In the genomic region with DNA sequence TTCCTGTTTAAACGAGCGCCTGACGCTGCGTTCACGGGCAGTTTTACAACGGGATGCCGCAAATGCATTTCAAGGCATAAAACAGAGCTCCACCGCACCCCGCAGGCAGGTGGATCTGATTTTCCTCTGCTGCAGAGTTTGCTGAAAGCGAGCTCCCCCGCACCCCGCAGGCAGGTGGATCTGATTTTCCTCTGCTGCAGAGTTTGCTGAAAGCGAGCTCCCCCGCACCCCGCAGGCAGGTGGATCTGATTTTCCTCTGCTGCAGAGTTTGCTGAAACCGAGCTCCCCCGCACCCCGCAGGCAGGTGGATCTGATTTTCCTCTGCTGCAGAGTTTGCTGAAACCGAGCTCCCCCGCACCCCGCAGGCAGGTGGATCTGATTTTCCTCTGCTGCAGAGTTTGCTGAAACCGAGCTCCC, we compare ENCODE assay signal across 7 cellular contexts.
DNase-seq lines count a peak whose midpoint lies in the region; ATAC-seq and TF ChIP-seq lines count a peak whose summit lies in the region.
"Not testable (repeated sequence)": the region's sequence is repeated elsewhere in the genome, so short reads cannot be mapped to it uniquely, and the experiment has no call there.

No MANE protein-coding gene starts in this region.

- DNase-seq in CD4-positive, CD25-positive, alpha-beta regulatory T cell: peak in 1 of 3 donors; percentile 20
- DNase-seq in H7 (peak; percentile 52), head of caudate nucleus (peak in 24 of 42 donors; percentile 19 to 75 (median 57))
- DNase-seq in MM.1S, PC-3: not testable (repeated sequence)
- peak in 3 of 9 donors; percentile 25 to 31 (median 30) for DNase-seq in naive thymus-derived CD4-positive, alpha-beta T cell

- not testable (repeated sequence) for H3K36me3 Mint-ChIP-seq in CD4-positive, CD25-positive, alpha-beta regulatory T cell; activated naive CD8-positive, alpha-beta T cell; naive thymus-derived CD4-positive, alpha-beta T cell

- CTCF ChIA-PET in PC-3 (lab: Charles Lee): interaction anchor here (0.6 to 1.2 kb wide), 5 partner anchors 9 to 440 kb away, joined by 3 to 7 read pairs (median 3); no protein-coding TSS in a partner anchor
- CTCF ChIA-PET in naive thymus-derived CD4-positive, alpha-beta T cell (lab: Charles Lee): interaction anchor here (0.6 to 3.8 kb wide), 20 partner anchors 9 to 723 kb away, joined by 3 to 31 read pairs (median 4); no protein-coding TSS in a partner anchor

- H3K27ac ChIP-seq in CD4-positive, CD25-positive, alpha-beta regulatory T cell (ENCODE audit: insufficient read depth, low read length, poor library complexity, severe bottlenecking); MM.1S (ENCODE audit: low read length); PC-3 (ENCODE audit: low read length); naive thymus-derived CD4-positive, alpha-beta T cell (ENCODE audit: low read depth, low read length): not testable (repeated sequence)

- H3K27me3 Mint-ChIP-seq in CD4-positive, CD25-positive, alpha-beta regulatory T cell: peaks cover 56% of the 10 kb centered on the region
- peaks cover 22% of the 10 kb centered on the region for H3K27me3 Mint-ChIP-seq in activated naive CD8-positive, alpha-beta T cell
- peaks cover 22 to 59% (median 25%) of the 10 kb centered on the region in 5 donors for H3K27me3 Mint-ChIP-seq in naive thymus-derived CD4-positive, alpha-beta T cell

- not testable (repeated sequence) for H3F3A ChIP-seq in MM.1S (ENCODE audit: insufficient read depth, low read length); PC-3 (ENCODE audit: low read length, unreplicated experiment)

- not testable (repeated sequence) for BruUV-seq in PC-3 (replicated peaks; lab: Mats Ljungman, UMichigan)

- not testable (repeated sequence) for TF ChIP-seq CTCF in MM.1S (IDR thresholded peaks at IDR 0.05; ENCODE audit: low read length); PC-3 (conservative IDR thresholded peaks at IDR 0.05; ENCODE audit: low read depth, low read length)

- not testable (repeated sequence) for H3K9ac ChIP-seq in MM.1S (ENCODE audit: low read length); PC-3 (ENCODE audit: low read length)

- H4K20me1 ChIP-seq in MM.1S (ENCODE audit: insufficient read depth, low read length); PC-3 (ENCODE audit: low read length): not testable (repeated sequence)

- not testable (repeated sequence) for H2AFZ ChIP-seq in MM.1S (ENCODE audit: low read length); PC-3 (ENCODE audit: low read length)

- H3K79me2 ChIP-seq in MM.1S (ENCODE audit: low read length); PC-3 (ENCODE audit: low read length): not testable (repeated sequence)

- H3K9me2 ChIP-seq in MM.1S (replicated peaks; ENCODE audit: insufficient read depth, low read length); PC-3 (replicated peaks; ENCODE audit: low read length): not testable (repeated sequence)

- H3K4me1 ChIP-seq in CD4-positive, CD25-positive, alpha-beta regulatory T cell (ENCODE audit: control insufficient read depth, insufficient read depth, low read length, poor library complexity, severe bottlenecking): peaks cover 11% of the 10 kb centered on the region
- H3K4me1 ChIP-seq in MM.1S (ENCODE audit: low read length): not testable (repeated sequence)
- peaks cover 14% of the 10 kb centered on the region; the same call in 1 of the 2 replicates for H3K4me1 ChIP-seq in PC-3 (ENCODE audit: insufficient read depth, low read length)
- H3K4me1 ChIP-seq in naive thymus-derived CD4-positive, alpha-beta T cell (ENCODE audit: control insufficient read depth in 2 of 2, insufficient read depth in 2 of 2, low read length in 2 of 2): peaks cover 3 to 12% of the 10 kb centered on the region in 2 donors

- not testable (repeated sequence) for H3K27ac Mint-ChIP-seq in CD4-positive, CD25-positive, alpha-beta regulatory T cell; activated naive CD8-positive, alpha-beta T cell; naive thymus-derived CD4-positive, alpha-beta T cell

- H3K4me2 ChIP-seq in MM.1S (ENCODE audit: low read depth, low read length) (peak overlapping the region; percentile 39; the same call in 1 of the 2 replicates), PC-3 (ENCODE audit: low read length) (peak overlapping the region; percentile 92)

- not testable (repeated sequence) for H3K36me3 ChIP-seq in CD4-positive, CD25-positive, alpha-beta regulatory T cell (ENCODE audit: control insufficient read depth, insufficient read depth, low read length); H7 (replicated peaks; ENCODE audit: control insufficient read depth, insufficient read depth, low read length); MM.1S (replicated peaks; ENCODE audit: insufficient read depth, low read length); PC-3 (ENCODE audit: low read depth, low read length); naive thymus-derived CD4-positive, alpha-beta T cell (ENCODE audit: control insufficient read depth in 2 of 3, insufficient read depth in 3 of 3, low read length in 3 of 3)

- POLR2A ChIA-PET in PC-3 (lab: Charles Lee; ENCODE audit: unreplicated experiment): not testable (repeated sequence)
- POLR2A ChIA-PET in naive thymus-derived CD4-positive, alpha-beta T cell (lab: Charles Lee): interaction anchor here (1.0 to 1.2 kb wide), 2 partner anchors 258 to 266 kb away, joined by 4 read pairs; no protein-coding TSS in a partner anchor

- H3K9me3 Mint-ChIP-seq in CD4-positive, CD25-positive, alpha-beta regulatory T cell; activated naive CD8-positive, alpha-beta T cell (ENCODE audit: low read depth); naive thymus-derived CD4-positive, alpha-beta T cell: not testable (repeated sequence)

- peaks cover 0 to 20% (median 8%) of the 10 kb centered on the region in 4 donors for H3K4me1 Mint-ChIP-seq in CD4-positive, CD25-positive, alpha-beta regulatory T cell
- peaks cover 13% of the 10 kb centered on the region for H3K4me1 Mint-ChIP-seq in activated naive CD8-positive, alpha-beta T cell (ENCODE audit: low read depth)
- H3K4me1 Mint-ChIP-seq in naive thymus-derived CD4-positive, alpha-beta T cell: peaks cover 5 to 24% (median 15%) of the 10 kb centered on the region in 7 donors

- H3K4me3 ChIP-seq in CD4-positive, CD25-positive, alpha-beta regulatory T cell (ENCODE audit: low read depth, low read length): peak overlapping the region; percentile 26
- H3K4me3 ChIP-seq in H7 (ENCODE audit: insufficient read depth, low read depth, low read length); MM.1S (ENCODE audit: low read length); naive thymus-derived CD4-positive, alpha-beta T cell (ENCODE audit: low read length): not testable (repeated sequence)
- peak overlapping the region; percentile 47; the same call in 1 of the 2 replicates for H3K4me3 ChIP-seq in PC-3 (ENCODE audit: low read length)

- not testable (repeated sequence) for H3K9me3 ChIP-seq in CD4-positive, CD25-positive, alpha-beta regulatory T cell (ENCODE audit: control insufficient read depth in 2 of 2, low read length in 2 of 2); MM.1S (replicated peaks; ENCODE audit: insufficient read depth, low read length); PC-3 (ENCODE audit: low read length); naive thymus-derived CD4-positive, alpha-beta T cell (ENCODE audit: control insufficient read depth in 2 of 3, low read length in 3 of 3)

- intact Hi-C loops in PC-3 (cut with micrococcal nuclease) (loop anchor here (5.0 to 10.0 kb wide), 3 partner anchors 167 to 720 kb away; no protein-coding TSS in a partner anchor), head of caudate nucleus (cut with DNase I) (loop anchor here (10.0 kb wide), 2 partner anchors 300 to 480 kb away; a partner anchor contains a TSS)
- intact Hi-C loops in naive thymus-derived CD4-positive, alpha-beta T cell (cut with micrococcal nuclease): loop anchor here (2.0 to 10.0 kb wide), 3 partner anchors 327 to 722 kb away; no protein-coding TSS in a partner anchor

- H3K27me3 ChIP-seq in CD4-positive, CD25-positive, alpha-beta regulatory T cell (ENCODE audit: control insufficient read depth, insufficient read depth, low read length): peaks cover 10% of the 10 kb centered on the region
- H3K27me3 ChIP-seq in H7 (ENCODE audit: control insufficient read depth, insufficient read depth, low read length) (peaks cover 20% of the 10 kb centered on the region), PC-3 (ENCODE audit: low read length) (peaks cover 29% of the 10 kb centered on the region)
- H3K27me3 ChIP-seq in MM.1S (replicated peaks; ENCODE audit: insufficient read depth, low read length): not testable (repeated sequence)
- peaks cover 7 to 13% of the 10 kb centered on the region in 2 donors for H3K27me3 ChIP-seq in naive thymus-derived CD4-positive, alpha-beta T cell (ENCODE audit: control insufficient read depth in 2 of 2, insufficient read depth in 2 of 2, low read length in 2 of 2)

- not testable (repeated sequence) for ATAC-seq in CD4-positive, CD25-positive, alpha-beta regulatory T cell (ENCODE audit: low read depth in 2 of 2); PC-3; naive thymus-derived CD4-positive, alpha-beta T cell

- H3K4me3 Mint-ChIP-seq in CD4-positive, CD25-positive, alpha-beta regulatory T cell: peak overlapping the region in 2 of 4 donors; percentile 12 to 57
- peak overlapping the region; percentile 51 for H3K4me3 Mint-ChIP-seq in activated naive CD8-positive, alpha-beta T cell
- H3K4me3 Mint-ChIP-seq in naive thymus-derived CD4-positive, alpha-beta T cell: peak overlapping the region in 8 of 10 donors; percentile 17 to 73 (median 48)
